ENCODE assay signal across 1 cellular context in genomic region chr10:35352508-35352907, GRCh38.
TF ChIP-seq lines count a peak whose summit lies in the region.

No MANE protein-coding gene starts in this region.

TF ChIP-seq in IMR-90, 13 proteins besides CTCF, POLR2A, EP300 and RAD21 (continued from another document):
- TF ChIP-seq, protein P1, sequence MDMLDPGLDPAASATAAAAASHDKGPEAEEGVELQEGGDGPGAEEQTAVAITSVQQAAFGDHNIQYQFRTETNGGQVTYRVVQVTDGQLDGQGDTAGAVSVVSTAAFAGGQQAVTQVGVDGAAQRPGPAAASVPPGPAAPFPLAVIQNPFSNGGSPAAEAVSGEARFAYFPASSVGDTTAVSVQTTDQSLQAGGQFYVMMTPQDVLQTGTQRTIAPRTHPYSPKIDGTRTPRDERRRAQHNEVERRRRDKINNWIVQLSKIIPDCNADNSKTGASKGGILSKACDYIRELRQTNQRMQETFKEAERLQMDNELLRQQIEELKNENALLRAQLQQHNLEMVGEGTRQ (IDR thresholded peaks at IDR 0.05; ENCODE audit: low read depth, low read length): no peak
- TF ChIP-seq NFE2L2 (IDR thresholded peaks at IDR 0.05; ENCODE audit: low read depth, low read length): no peak
- TF ChIP-seq MAFK (IDR thresholded peaks at IDR 0.05; ENCODE audit: low read depth, low read length): no peak
- TF ChIP-seq RCOR1 (IDR thresholded peaks at IDR 0.05; ENCODE audit: insufficient replicate concordance, low read length): no peak
- TF ChIP-seq CEBPB (IDR thresholded peaks at IDR 0.05; ENCODE audit: low read depth, low read length): no peak
